Comparison of ENCODE assay signal across 27 cellular contexts in genomic region chr10:103836776-103837344, GRCh38. TPM values are rescaled to one million over a fixed set of nuclear protein-coding genes. Genes with fewer than 3 reads are reported as not detected.
A peak's percentile ranks its signal among the peaks of the same experiment; 100 is the strongest.
DNase-seq lines count a peak whose midpoint lies in the region; ATAC-seq and TF ChIP-seq lines count a peak whose summit lies in the region.
"Had no signal": no experiment of that assay in that cellular context is flagged by ENCODE, and none has a peak within 500 bp of the region (broad histone marks: within the 10 kb centered on the region; RNA-seq: fewer than 3 reads in every experiment).

No MANE protein-coding gene starts in this region.

- no peaks in the 10 kb centered on the region for H3K36me3 ChIP-seq in tibial nerve
- H3K36me3 ChIP-seq in GM23248 (ENCODE audit: low read depth), result no peaks in the 10 kb centered on the region
- H3K36me3 ChIP-seq: thoracic aorta had no signal

- WGBS in tibial nerve, 2 donors, result 53 to 67% methylated on average over 11 of the region's 11 CpGs
- WGBS in GM23248 (ENCODE audit: low coverage in 1 of 2, low lambda C conversion rate in 2 of 2, missing lambda C conversion rate in 2 of 2), 2 experiments, result 96% methylated on average over 11 of the region's 11 CpGs

- peak; percentile 16 for DNase-seq in NCI-H146 (lab: John Stamatoyannopoulos, UW)
- no peak for DNase-seq in NCI-H146 treated with DMSO at 0.1 percent for 48 hours (lab: John Stamatoyannopoulos, UW; ENCODE audit: unreplicated experiment)
- DNase-seq in T-helper 17 cell, result no peak
- DNase-seq in left kidney (ENCODE audit: low read depth, low spot score), result peak; percentile 77
- DNase-seq in tibial nerve (ENCODE audit: low spot score in 2 of 2), result no peak
- DNase-seq in NCI-H526 treated with DMSO at 0.1 percent for 48 hours (lab: John Stamatoyannopoulos, UW), result no peak
- DNase-seq in GM23248, result no peak
- DNase-seq: 8988T; activated CD4-positive, alpha-beta memory T cell treated with anti-CD3 and anti-CD28 coated beads for 36 hours; activated effector memory CD4-positive, alpha-beta T cell treated with anti-CD3 and anti-CD28 coated beads, Interleukin-2, amount 50 U/mL, for 16 hours; COR-L47; cortex of kidney; EL; left cardiac atrium; NCI-H1105; NCI-H2081 treated with DMSO at 0.1 percent for 48 hours; NCI-H524 treated with DMSO at 0.1 percent for 48 hours; nephron progenitor cell; stimulated activated naive B cell treated with anti-CD40 and anti-IgM and Interleukin-4, amounts not matched to agents 10 μg/mL and 1 μg/mL and 100 μg/mL, for 72 hours; T-helper 2 cell had no signal

- TF ChIP-seq EP300 in tibial nerve (IDR thresholded peaks at IDR 0.05), result no peak

- peaks cover 12% of the 10 kb centered on the region for H3K4me1 Mint-ChIP-seq in T-helper 17 cell

- H3K9ac ChIP-seq in GM23248, result no peak overlapping the region
- H3K9ac ChIP-seq: parathyroid adenoma had no signal

- H4K20me1 ChIP-seq in GM23248 (ENCODE audit: insufficient read depth), result no peaks in the 10 kb centered on the region

- H3K4me2 ChIP-seq in GM23248 (ENCODE audit: unreplicated experiment), result no peak overlapping the region

- H3K27ac ChIP-seq in tibial nerve, result peak overlapping the region in 3 of 4 donors; percentile 45 to 80 (median 60)
- no peak overlapping the region for H3K27ac ChIP-seq in GM23248
- H3K27ac ChIP-seq: HL-60, parathyroid adenoma, SK-N-MC, thoracic aorta had no signal

- in situ Hi-C loops in GM23248 (cut with MboI), result no loop called here

- H3K9me3 ChIP-seq in T-helper 17 cell (ENCODE audit: control insufficient read depth, low read length, poor library complexity, severe bottlenecking), result no peaks in the 10 kb centered on the region
- H3K9me3 ChIP-seq in tibial nerve, result peaks cover 0 to 6% (median 0%) of the 10 kb centered on the region in 4 donors
- no peaks in the 10 kb centered on the region for H3K9me3 ChIP-seq in GM23248 (ENCODE audit: low read depth)
- H3K9me3 ChIP-seq: thoracic aorta had no signal

- peaks cover 2% of the 10 kb centered on the region for H3K36me3 Mint-ChIP-seq in T-helper 17 cell (ENCODE audit: low read depth)
- H3K36me3 Mint-ChIP-seq: activated CD4-positive, alpha-beta memory T cell treated with anti-CD3 and anti-CD28 coated beads for 36 hours; mesothelial cell of epicardium; stimulated activated naive B cell treated with anti-CD40 and anti-IgM and Interleukin-4, amounts not matched to agents 10 μg/mL and 1 μg/mL and 100 μg/mL, for 72 hours had no signal

- ATAC-seq in T-helper 17 cell (no peak), GM21423 (IDR thresholded peaks at IDR 0.05; ENCODE audit: unreplicated experiment) (no peak)
- ATAC-seq: left cardiac atrium, WTC11 had no signal

- peaks cover 5 to 77% (median 50%) of the 10 kb centered on the region in 4 donors for H3K4me1 ChIP-seq in tibial nerve
- H3K4me1 ChIP-seq in GM23248 (ENCODE audit: insufficient read depth), result peaks cover 10% of the 10 kb centered on the region
- H3K4me1 ChIP-seq: parathyroid adenoma had no signal

- TF ChIP-seq CTCF in tibial nerve (IDR thresholded peaks at IDR 0.05), result no peak

- TF ChIP-seq POLR2A in tibial nerve (IDR thresholded peaks at IDR 0.05), result no peak

- H3K9me2 ChIP-seq in GM23248 (ENCODE audit: insufficient read depth), result no peaks in the 10 kb centered on the region

- H3K27me3 ChIP-seq in tibial nerve, result no peaks in the 10 kb centered on the region
- no peaks in the 10 kb centered on the region for H3K27me3 ChIP-seq in GM23248 (replicated peaks; ENCODE audit: insufficient read depth)

- H3F3A ChIP-seq in GM23248 (ENCODE audit: insufficient read depth), result no peaks in the 10 kb centered on the region

- H3K4me3 ChIP-seq in tibial nerve, result no peak overlapping the region
- H3K4me3 ChIP-seq in GM23248, result no peak overlapping the region
- H3K4me3 ChIP-seq: SK-N-MC, thoracic aorta had no signal

- peak overlapping the region; percentile 5 for H3K27ac Mint-ChIP-seq in T-helper 17 cell
- H3K27ac Mint-ChIP-seq: activated CD4-positive, alpha-beta memory T cell treated with anti-CD3 and anti-CD28 coated beads for 36 hours; mesothelial cell of epicardium; nephron progenitor cell; stimulated activated naive B cell treated with anti-CD40 and anti-IgM and Interleukin-4, amounts not matched to agents 10 μg/mL and 1 μg/mL and 100 μg/mL, for 72 hours; WTC11 had no signal

- H2AFZ ChIP-seq in GM23248, result no peak overlapping the region
- H2AFZ ChIP-seq: parathyroid adenoma had no signal

- H3K79me2 ChIP-seq in GM23248 (ENCODE audit: insufficient read depth), result peaks cover 76% of the 10 kb centered on the region
- H3K79me2 ChIP-seq: parathyroid adenoma had no signal

- no peak overlapping the region for H3K4me3 Mint-ChIP-seq in T-helper 17 cell
- H3K4me3 Mint-ChIP-seq: activated CD4-positive, alpha-beta memory T cell treated with anti-CD3 and anti-CD28 coated beads for 36 hours; mesothelial cell of epicardium; nephron progenitor cell; stimulated activated naive B cell treated with anti-CD40 and anti-IgM and Interleukin-4, amounts not matched to agents 10 μg/mL and 1 μg/mL and 100 μg/mL, for 72 hours; WTC11 had no signal

- H3K27me3 Mint-ChIP-seq in T-helper 17 cell, result peaks cover 17% of the 10 kb centered on the region
- H3K27me3 Mint-ChIP-seq: activated CD4-positive, alpha-beta memory T cell treated with anti-CD3 and anti-CD28 coated beads for 36 hours; stimulated activated naive B cell treated with anti-CD40 and anti-IgM and Interleukin-4, amounts not matched to agents 10 μg/mL and 1 μg/mL and 100 μg/mL, for 72 hours had no signal

RNA-seq across cellular contexts. Expression of gene SH3PXD2A, which starts 18.5 kb away (rescaled TPM):
- total RNA-seq in T-helper 17 cell (10 to 100 TPM in 1 of 2 donors, 1 to 10 TPM in 1; 7.2 to 10.9 TPM), tibial nerve (100 to 1,000 TPM; 128 to 154 (median 136) TPM)
- total RNA-seq in GM23248 (2014; rRNA removed; shearing (Covaris generic)), result 58.0 and 64.0 TPM in 2 replicates
- polyA plus RNA-seq in GM23248 (2016; fragmentation: Nextera tagmentation; extraction: Ambion mirVana), result 31.4 and 34.0 TPM in 2 replicates

Comparison
In these comparisons a context has a peak if more than half of its experiments do, and no peak if none do; other contexts are left out.
1. DNase-seq: peak in NCI-H146 (single experiment) and left kidney (single experiment); none in NCI-H146 treated with DMSO at 0.1 percent for 48 hours (single experiment), T-helper 17 cell (0 of 3), tibial nerve (0 of 2), NCI-H526 treated with DMSO at 0.1 percent for 48 hours (single experiment) and GM23248 (single experiment).